Comparison of ENCODE assay signal across 14 cellular contexts in the genomic region with DNA sequence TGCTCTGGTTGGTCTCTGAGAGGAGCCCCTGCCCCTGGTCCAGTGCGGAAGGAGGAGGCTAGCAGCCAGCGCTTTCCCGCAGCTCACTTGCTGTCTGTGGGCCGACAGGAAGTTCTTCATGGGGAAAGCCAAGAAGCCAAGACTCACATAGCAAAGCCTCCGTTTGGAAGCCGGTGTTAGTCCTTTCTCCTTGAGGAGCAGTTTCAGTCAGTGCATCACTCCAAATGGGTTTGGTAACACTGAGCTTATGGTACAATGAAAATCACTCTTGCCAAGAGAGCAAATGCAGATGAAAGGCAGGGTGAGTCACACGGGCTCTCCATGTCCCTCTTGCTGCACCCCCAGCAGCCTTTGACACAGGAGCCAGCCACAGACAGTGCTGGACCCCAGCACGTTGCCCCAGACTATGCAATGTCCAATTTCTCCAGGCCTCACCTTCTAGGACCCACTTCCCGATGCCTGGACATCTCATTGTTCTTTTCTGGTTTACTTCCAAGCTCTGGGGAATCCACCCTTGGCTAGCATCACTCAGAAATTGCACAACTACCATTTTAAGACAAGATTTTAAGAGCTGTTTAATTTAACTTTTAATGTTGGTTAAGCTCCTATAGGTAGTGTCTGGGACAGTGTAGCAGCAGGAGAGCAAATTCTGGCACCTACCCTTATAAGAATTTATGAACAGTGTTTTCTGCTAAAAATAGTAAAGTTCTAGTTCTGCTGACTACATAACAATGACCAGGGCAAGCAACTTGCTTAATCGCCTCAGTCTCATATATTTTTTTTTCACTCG.
DNase-seq lines count a peak whose midpoint lies in the region; ATAC-seq and TF ChIP-seq lines count a peak whose summit lies in the region.
"Had no signal": no experiment of that assay in that cellular context is flagged by ENCODE, and none has a peak within 500 bp of the region (broad histone marks: within the 10 kb centered on the region; RNA-seq: fewer than 3 reads in every experiment).

No MANE protein-coding gene starts in this region.

- H3K4me3 ChIP-seq in fibroblast of the aortic adventitia (ENCODE audit: low read depth, low read length) (peak overlapping the region; percentile 4), prostate gland (no peak overlapping the region)

- intact Hi-C loops in prostate gland (cut with DNase I): loop anchor here (10.0 kb wide), 1 partner anchor 83 kb away; no protein-coding TSS in a partner anchor
- intact Hi-C loops in CD14-positive monocyte (cut with micrococcal nuclease): no loop called here

- no peak for TF ChIP-seq POLR2A in prostate gland (IDR thresholded peaks at IDR 0.05)

- peak overlapping the region in 1 of 7 donors; percentile 18 for H3K27ac Mint-ChIP-seq in CD14-positive monocyte
- H3K27ac Mint-ChIP-seq: activated CD4-positive, alpha-beta memory T cell treated with anti-CD3 and anti-CD28 coated beads for 36 hours; activated naive CD4-positive, alpha-beta T cell treated with anti-CD3 and anti-CD28 coated beads for 36 hours; natural killer cell treated with Interleukin-12 subunit alpha and Interleukin-12 subunit beta and Interleukin-15 and Interleukin-18, amount 100 ng/mL, for 72 hours had no signal

- ATAC-seq in HG02588 (IDR thresholded peaks at IDR 0.05; ENCODE audit: unreplicated experiment): no peak

- H3K4me1 Mint-ChIP-seq in CD14-positive monocyte: peaks cover 9% of the 10 kb centered on the region

- TF ChIP-seq CTCF in VCaP (conservative IDR thresholded peaks at IDR 0.05): no peak
- TF ChIP-seq CTCF in fibroblast of the aortic adventitia (IDR thresholded peaks at IDR 0.05; ENCODE audit: insufficient read depth, low read length): no peak
- TF ChIP-seq CTCF in prostate gland (IDR thresholded peaks at IDR 0.05): no peak
- TF ChIP-seq CTCF in CD14-positive monocyte (IDR thresholded peaks at IDR 0.05): no peak

- peaks cover 2 to 11% (median 8%) of the 10 kb centered on the region in 3 donors for H3K27me3 Mint-ChIP-seq in CD14-positive monocyte (ENCODE audit: low read depth in 3 of 3)

- H3K9me3 Mint-ChIP-seq in CD14-positive monocyte: peaks cover 6 to 26% (median 15%) of the 10 kb centered on the region in 7 donors

- peak overlapping the region; percentile 17; the same call in 1 of the 2 replicates for H3K27ac ChIP-seq in VCaP
- peak overlapping the region; percentile 64 to 66 for H3K27ac ChIP-seq in prostate gland

- DNase-seq in AG08396 (ENCODE audit: low spot score) (peak; percentile 69), fibroblast of the aortic adventitia (ENCODE audit: low read depth) (peak; percentile 99), prostate gland (ENCODE audit: low spot score) (peak; percentile 61), CD14-positive monocyte (ENCODE audit: low spot score) (no peak)
- DNase-seq in activated CD4-positive, CD25-positive, alpha-beta regulatory T cell treated with anti-CD3 and anti-CD28 coated beads, Interleukin-2, amount 50 U/mL, for 72 hours: no peak
- DNase-seq in activated CD4-positive, alpha-beta T cell treated with anti-CD3 and anti-CD28 coated beads, Interleukin-2, amount 50 U/mL, for 48 hours: no peak
- DNase-seq: activated CD4-positive, alpha-beta memory T cell treated with anti-CD3 and anti-CD28 coated beads for 36 hours; activated naive CD4-positive, alpha-beta T cell treated with anti-CD3 and anti-CD28 coated beads for 36 hours; AML-193; NCI-H1417 treated with DMSO at 0.1 percent for 48 hours; stimulated activated CD4-positive, alpha-beta T cell treated with anti-CD3 and anti-CD28 coated beads, Interleukin-1b, Interleukin-23, amount 100 ng/mL, for 48 hours had no signal

- H3K27me3 ChIP-seq in prostate gland (replicated peaks; ENCODE audit: insufficient read depth): no peaks in the 10 kb centered on the region

- no peak overlapping the region for H3K4me3 Mint-ChIP-seq in CD14-positive monocyte
- H3K4me3 Mint-ChIP-seq: activated CD4-positive, alpha-beta memory T cell treated with anti-CD3 and anti-CD28 coated beads for 36 hours; activated naive CD4-positive, alpha-beta T cell treated with anti-CD3 and anti-CD28 coated beads for 36 hours; natural killer cell treated with Interleukin-12 subunit alpha and Interleukin-12 subunit beta and Interleukin-15 and Interleukin-18, amount 100 ng/mL, for 72 hours had no signal

- peaks cover 12% of the 10 kb centered on the region for H3K4me1 ChIP-seq in prostate gland (replicated peaks)

- no peaks in the 10 kb centered on the region for H3K9me3 ChIP-seq in prostate gland

- no peaks in the 10 kb centered on the region for H3K36me3 Mint-ChIP-seq in CD14-positive monocyte
- H3K36me3 Mint-ChIP-seq: activated CD4-positive, alpha-beta memory T cell treated with anti-CD3 and anti-CD28 coated beads for 36 hours had no signal

- H3K36me3 ChIP-seq in prostate gland: no peaks in the 10 kb centered on the region

- 13% methylated on average over 11 of the region's 11 CpGs for WGBS in prostate gland

Comparison
In these comparisons a context has a peak if more than half of its experiments do, and no peak if none do; other contexts are left out.
1. DNase-seq: peak in AG08396 (single experiment), fibroblast of the aortic adventitia (single experiment) and prostate gland (single experiment); none in CD14-positive monocyte (single experiment), activated CD4-positive, CD25-positive, alpha-beta regulatory T cell treated with anti-CD3 and anti-CD28 coated beads, Interleukin-2, amount 50 U/mL, for 72 hours (single experiment) and activated CD4-positive, alpha-beta T cell treated with anti-CD3 and anti-CD28 coated beads, Interleukin-2, amount 50 U/mL, for 48 hours (0 of 2).